Comparison of ENCODE assay signal across 8 cellular contexts in genomic region chr1:9289724-9290493, GRCh38. TPM values are rescaled to one million over a fixed set of nuclear protein-coding genes. Genes with fewer than 3 reads are reported as not detected.
DNase-seq lines count a peak whose midpoint lies in the region; ATAC-seq and TF ChIP-seq lines count a peak whose summit lies in the region.

No MANE protein-coding gene starts in this region.

- ATAC-seq in GM21390 (IDR thresholded peaks at IDR 0.05; ENCODE audit: unreplicated experiment) (no peak), GM18870 (IDR thresholded peaks at IDR 0.05; ENCODE audit: unreplicated experiment) (no peak), HG02588 (IDR thresholded peaks at IDR 0.05; ENCODE audit: unreplicated experiment) (no peak)

- DNase-seq in EH (ENCODE audit: low read depth) (peak; percentile 91), RPMI7951 (ENCODE audit: low read depth) (peak; percentile 75), fibroblast of gingiva (ENCODE audit: low read depth) (peak; percentile 92), retinal pigment epithelial cell (ENCODE audit: low read depth) (peak; percentile 79)
- DNase-seq in activated effector memory CD4-positive, alpha-beta T cell treated with Interleukin-2 at 50 U/mL for 16 hours: no peak

- TF ChIP-seq CTCF in retinal pigment epithelial cell (conservative IDR thresholded peaks at IDR 0.05; ENCODE audit: low read depth, low read length): no peak

- no peak overlapping the region for H3K4me3 ChIP-seq in retinal pigment epithelial cell (ENCODE audit: low read length)

RNA-seq across cellular contexts. Expression of gene SPSB1, which starts 2.8 kb away (rescaled TPM):
- 7.6 and 10.3 TPM in 2 replicates for total RNA-seq in RPMI7951 (2014; rRNA removed; shearing (Covaris generic))

RNA-seq across cellular contexts. Expression of gene H6PD, which starts 55.3 kb away (rescaled TPM):
- 8.4 and 10.2 TPM in 2 replicates for total RNA-seq in RPMI7951 (2014; rRNA removed; shearing (Covaris generic))
